Comparison of ENCODE assay signal across 15 cellular contexts in the genomic region with DNA sequence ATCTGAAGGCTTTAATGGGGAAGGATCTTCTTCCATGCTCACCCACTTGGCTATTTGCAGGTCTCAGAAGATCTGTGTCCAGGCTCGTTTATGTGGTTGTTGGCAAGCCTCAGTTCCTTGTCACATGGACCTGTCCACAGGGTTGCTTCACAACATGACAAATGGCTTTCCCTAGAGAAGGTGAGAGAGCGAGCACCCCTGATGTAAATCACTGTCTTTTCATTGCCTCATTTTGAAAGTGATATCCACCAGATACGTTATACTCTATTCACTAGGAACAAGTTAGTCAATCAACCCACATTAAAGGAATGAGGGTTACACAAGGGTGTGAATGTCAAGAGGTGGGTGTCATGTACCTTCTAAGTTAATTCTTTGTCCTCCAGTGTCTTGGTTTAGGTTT.
DNase-seq lines count a peak whose midpoint lies in the region; ATAC-seq and TF ChIP-seq lines count a peak whose summit lies in the region.
"Had no signal": no experiment of that assay in that cellular context is flagged by ENCODE, and none has a peak within 500 bp of the region (broad histone marks: within the 10 kb centered on the region; RNA-seq: fewer than 3 reads in every experiment).

No MANE protein-coding gene starts in this region.

- H3K27me3 ChIP-seq in breast epithelium, result no peaks in the 10 kb centered on the region
- no peaks in the 10 kb centered on the region for H3K27me3 ChIP-seq in psoas muscle (ENCODE audit: insufficient read depth in 3 of 3, low read length in 2 of 3)

- peaks cover 2% of the 10 kb centered on the region for H3K27me3 Mint-ChIP-seq in activated CD8-positive, alpha-beta T cell treated with anti-CD3 and anti-CD28 coated beads for 36 hours
- H3K27me3 Mint-ChIP-seq in activated CD8-positive, alpha-beta T cell treated with anti-CD3 and anti-CD28 coated beads, Interleukin-2, amount 10 ng/mL, durations not matched to agents 7 days and 5 days (ENCODE audit: low read depth), result peaks cover 2% of the 10 kb centered on the region
- peaks cover 23% of the 10 kb centered on the region for H3K27me3 Mint-ChIP-seq in MCF 10A (ENCODE audit: insufficient read depth, unreplicated experiment)
- H3K27me3 Mint-ChIP-seq: B cell had no signal

- H3K4me3 Mint-ChIP-seq in activated CD8-positive, alpha-beta T cell treated with anti-CD3 and anti-CD28 coated beads for 36 hours, result no peak overlapping the region
- H3K4me3 Mint-ChIP-seq in activated CD8-positive, alpha-beta T cell treated with anti-CD3 and anti-CD28 coated beads, Interleukin-2, amount 10 ng/mL, durations not matched to agents 7 days and 5 days, result no peak overlapping the region
- no peak overlapping the region for H3K4me3 Mint-ChIP-seq in MCF 10A (ENCODE audit: unreplicated experiment)
- H3K4me3 Mint-ChIP-seq: B cell; CD4-positive, alpha-beta T cell; H9 had no signal

- WGBS in psoas muscle, 3 donors, result 16 to 34% (median 24%) methylated on average over 3 of the region's 3 CpGs

- H3K9me3 ChIP-seq in breast epithelium, result peaks cover 0 to 3% of the 10 kb centered on the region in 2 donors
- no peaks in the 10 kb centered on the region for H3K9me3 ChIP-seq in psoas muscle

- peak; percentile 4 for DNase-seq in activated CD8-positive, alpha-beta T cell treated with anti-CD3 and anti-CD28 coated beads for 36 hours
- no peak for DNase-seq in activated CD8-positive, alpha-beta T cell treated with anti-CD3 and anti-CD28 coated beads, Interleukin-2, amount 10 ng/mL, durations not matched to agents 7 days and 5 days
- DNase-seq in MCF 10A (ENCODE audit: unreplicated experiment) (peak; percentile 37), breast epithelium (ENCODE audit: low spot score in 2 of 2) (no peak), psoas muscle (no peak), NCI-H774 (lab: John Stamatoyannopoulos, UW) (no peak)
- DNase-seq: C1 segment of cervical spinal cord; Calu3; CD4-positive, alpha-beta T cell; DMS79; GOT3; H9 had no signal

- H3K4me3 ChIP-seq in breast epithelium (no peak overlapping the region), psoas muscle (no peak overlapping the region)
- H3K4me3 ChIP-seq: GM12878 had no signal

- POLR2A ChIA-PET in activated CD8-positive, alpha-beta T cell treated with anti-CD3 and anti-CD28 coated beads for 36 hours (lab: Charles Lee), result no interaction called here
- POLR2A ChIA-PET in activated CD8-positive, alpha-beta T cell treated with anti-CD3 and anti-CD28 coated beads, Interleukin-2, amount 10 ng/mL, durations not matched to agents 7 days and 5 days (lab: Charles Lee), result no interaction called here
- POLR2A ChIA-PET in MCF 10A (lab: Yijun Ruan, JAX), result no interaction called here

- no peak overlapping the region for H3K27ac Mint-ChIP-seq in activated CD8-positive, alpha-beta T cell treated with anti-CD3 and anti-CD28 coated beads for 36 hours
- H3K27ac Mint-ChIP-seq in activated CD8-positive, alpha-beta T cell treated with anti-CD3 and anti-CD28 coated beads, Interleukin-2, amount 10 ng/mL, durations not matched to agents 7 days and 5 days, result no peak overlapping the region
- no peak overlapping the region for H3K27ac Mint-ChIP-seq in MCF 10A (ENCODE audit: low read depth, unreplicated experiment)
- H3K27ac Mint-ChIP-seq: B cell; CD4-positive, alpha-beta T cell; H9 had no signal

- H3K4me1 ChIP-seq in breast epithelium (no peaks in the 10 kb centered on the region), psoas muscle (no peaks in the 10 kb centered on the region)

- CTCF ChIA-PET in activated CD8-positive, alpha-beta T cell treated with anti-CD3 and anti-CD28 coated beads for 36 hours (lab: Charles Lee), result no interaction called here
- CTCF ChIA-PET in activated CD8-positive, alpha-beta T cell treated with anti-CD3 and anti-CD28 coated beads, Interleukin-2, amount 10 ng/mL, durations not matched to agents 7 days and 5 days (lab: Charles Lee), result no interaction called here
- CTCF ChIA-PET in MCF 10A (lab: Yijun Ruan, JAX), result interaction anchor here (0.8 to 1.2 kb wide), 3 partner anchors 9 to 58 kb away, joined by 3 read pairs; no protein-coding TSS in a partner anchor

- H3K27ac ChIP-seq in breast epithelium (no peak overlapping the region), psoas muscle (peak overlapping the region; percentile 5)

- TF ChIP-seq POLR2A in breast epithelium (IDR thresholded peaks at IDR 0.05), result no peak

- intact Hi-C loops in activated CD8-positive, alpha-beta T cell treated with anti-CD3 and anti-CD28 coated beads for 36 hours (cut with micrococcal nuclease), result no loop called here
- intact Hi-C loops in MCF 10A (cut with micrococcal nuclease) (no loop called here), breast epithelium (cut with DNase I; ENCODE audit: low total_unique reads) (no loop called here), psoas muscle (cut with DNase I) (no loop called here)

- H3K36me3 Mint-ChIP-seq in activated CD8-positive, alpha-beta T cell treated with anti-CD3 and anti-CD28 coated beads for 36 hours (ENCODE audit: low read depth), result no peaks in the 10 kb centered on the region
- no peaks in the 10 kb centered on the region for H3K36me3 Mint-ChIP-seq in activated CD8-positive, alpha-beta T cell treated with anti-CD3 and anti-CD28 coated beads, Interleukin-2, amount 10 ng/mL, durations not matched to agents 7 days and 5 days (ENCODE audit: low read depth)
- no peaks in the 10 kb centered on the region for H3K36me3 Mint-ChIP-seq in MCF 10A (ENCODE audit: insufficient read depth, unreplicated experiment)

- no peaks in the 10 kb centered on the region for H3K36me3 ChIP-seq in breast epithelium
- no peaks in the 10 kb centered on the region for H3K36me3 ChIP-seq in psoas muscle (ENCODE audit: insufficient read depth in 1 of 2, low read depth in 1 of 2)

- TF ChIP-seq CTCF in activated CD8-positive, alpha-beta T cell treated with anti-CD3 and anti-CD28 coated beads for 36 hours (IDR thresholded peaks at IDR 0.05), result no peak
- TF ChIP-seq CTCF in MCF 10A (IDR thresholded peaks at IDR 0.05; ENCODE audit: unreplicated experiment), result no peak
- TF ChIP-seq CTCF in breast epithelium (IDR thresholded peaks at IDR 0.05), result no peak
- TF ChIP-seq CTCF in psoas muscle (IDR thresholded peaks at IDR 0.05), result no peak

- no peaks in the 10 kb centered on the region for H3K4me1 Mint-ChIP-seq in activated CD8-positive, alpha-beta T cell treated with anti-CD3 and anti-CD28 coated beads for 36 hours (ENCODE audit: low read depth)
- H3K4me1 Mint-ChIP-seq in activated CD8-positive, alpha-beta T cell treated with anti-CD3 and anti-CD28 coated beads, Interleukin-2, amount 10 ng/mL, durations not matched to agents 7 days and 5 days (ENCODE audit: low read depth), result no peaks in the 10 kb centered on the region
- H3K4me1 Mint-ChIP-seq in MCF 10A (ENCODE audit: insufficient read depth, unreplicated experiment), result no peaks in the 10 kb centered on the region
- H3K4me1 Mint-ChIP-seq: B cell had no signal

- no peaks in the 10 kb centered on the region for H3K9me3 Mint-ChIP-seq in activated CD8-positive, alpha-beta T cell treated with anti-CD3 and anti-CD28 coated beads for 36 hours
- no peaks in the 10 kb centered on the region for H3K9me3 Mint-ChIP-seq in activated CD8-positive, alpha-beta T cell treated with anti-CD3 and anti-CD28 coated beads, Interleukin-2, amount 10 ng/mL, durations not matched to agents 7 days and 5 days (ENCODE audit: insufficient read depth)
- H3K9me3 Mint-ChIP-seq in MCF 10A (ENCODE audit: unreplicated experiment), result no peaks in the 10 kb centered on the region
- H3K9me3 Mint-ChIP-seq: CD4-positive, alpha-beta T cell; H9 had no signal

- no TSS peak for BruUV-seq in MCF 10A (replicated peaks; lab: Mats Ljungman, UMichigan)

- ATAC-seq in activated CD8-positive, alpha-beta T cell treated with anti-CD3 and anti-CD28 coated beads for 36 hours, result peak; percentile 67
- no peak for ATAC-seq in activated CD8-positive, alpha-beta T cell treated with anti-CD3 and anti-CD28 coated beads, Interleukin-2, amount 10 ng/mL, durations not matched to agents 7 days and 5 days
- ATAC-seq in psoas muscle, result peak; percentile 91 to 97 (median 96)
- ATAC-seq in GM19463 (IDR thresholded peaks at IDR 0.05; ENCODE audit: unreplicated experiment), result no peak
- ATAC-seq: GM12878 had no signal

Comparison
In these comparisons a context has a peak if more than half of its experiments do, and no peak if none do; other contexts are left out.
1. ATAC-seq: peak in activated CD8-positive, alpha-beta T cell treated with anti-CD3 and anti-CD28 coated beads for 36 hours (single experiment) and psoas muscle (4 of 4); none in activated CD8-positive, alpha-beta T cell treated with anti-CD3 and anti-CD28 coated beads, Interleukin-2, amount 10 ng/mL, durations not matched to agents 7 days and 5 days (single experiment) and GM19463 (single experiment).
2. DNase-seq: peak in activated CD8-positive, alpha-beta T cell treated with anti-CD3 and anti-CD28 coated beads for 36 hours (single experiment) and MCF 10A (single experiment); none in activated CD8-positive, alpha-beta T cell treated with anti-CD3 and anti-CD28 coated beads, Interleukin-2, amount 10 ng/mL, durations not matched to agents 7 days and 5 days (single experiment), breast epithelium (0 of 2), psoas muscle (0 of 2) and NCI-H774 (single experiment).